Comparison of ENCODE assay signal across 1 cellular context in genomic region chr6:15305909-15306308, GRCh38.
TF ChIP-seq lines count a peak whose summit lies in the region.

No MANE protein-coding gene starts in this region.

TF ChIP-seq in IMR-90, 13 proteins besides CTCF, POLR2A, EP300 and RAD21 (continued from another document):
- TF ChIP-seq, protein P1, sequence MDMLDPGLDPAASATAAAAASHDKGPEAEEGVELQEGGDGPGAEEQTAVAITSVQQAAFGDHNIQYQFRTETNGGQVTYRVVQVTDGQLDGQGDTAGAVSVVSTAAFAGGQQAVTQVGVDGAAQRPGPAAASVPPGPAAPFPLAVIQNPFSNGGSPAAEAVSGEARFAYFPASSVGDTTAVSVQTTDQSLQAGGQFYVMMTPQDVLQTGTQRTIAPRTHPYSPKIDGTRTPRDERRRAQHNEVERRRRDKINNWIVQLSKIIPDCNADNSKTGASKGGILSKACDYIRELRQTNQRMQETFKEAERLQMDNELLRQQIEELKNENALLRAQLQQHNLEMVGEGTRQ (IDR thresholded peaks at IDR 0.05; ENCODE audit: low read depth, low read length): no peak
